ENCODE assay signal across 1 cellular context in the genomic region with DNA sequence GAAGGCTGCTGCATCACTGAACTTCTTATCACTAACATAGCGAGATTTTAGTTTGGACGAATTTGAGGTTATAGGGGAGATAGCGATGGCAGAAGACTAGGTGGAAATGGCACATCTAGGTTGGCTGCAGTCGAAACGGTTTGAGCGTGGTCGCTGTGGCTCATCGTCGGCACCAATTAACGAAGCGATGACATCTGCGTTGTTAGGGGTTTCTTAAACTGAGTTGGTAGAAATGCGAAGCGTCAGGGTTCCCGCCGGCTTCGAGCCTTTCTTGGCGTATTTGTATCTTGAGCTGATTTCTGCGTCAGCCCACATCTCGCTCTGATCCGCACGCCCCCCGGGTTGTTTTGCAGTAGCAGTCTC.
TF ChIP-seq lines count a peak whose summit lies in the region.

No MANE protein-coding gene starts in this region.

TF ChIP-seq in GM23338, 12 proteins besides CTCF, POLR2A, EP300 and RAD21 (continued from another document):
- TF ChIP-seq, protein P1, sequence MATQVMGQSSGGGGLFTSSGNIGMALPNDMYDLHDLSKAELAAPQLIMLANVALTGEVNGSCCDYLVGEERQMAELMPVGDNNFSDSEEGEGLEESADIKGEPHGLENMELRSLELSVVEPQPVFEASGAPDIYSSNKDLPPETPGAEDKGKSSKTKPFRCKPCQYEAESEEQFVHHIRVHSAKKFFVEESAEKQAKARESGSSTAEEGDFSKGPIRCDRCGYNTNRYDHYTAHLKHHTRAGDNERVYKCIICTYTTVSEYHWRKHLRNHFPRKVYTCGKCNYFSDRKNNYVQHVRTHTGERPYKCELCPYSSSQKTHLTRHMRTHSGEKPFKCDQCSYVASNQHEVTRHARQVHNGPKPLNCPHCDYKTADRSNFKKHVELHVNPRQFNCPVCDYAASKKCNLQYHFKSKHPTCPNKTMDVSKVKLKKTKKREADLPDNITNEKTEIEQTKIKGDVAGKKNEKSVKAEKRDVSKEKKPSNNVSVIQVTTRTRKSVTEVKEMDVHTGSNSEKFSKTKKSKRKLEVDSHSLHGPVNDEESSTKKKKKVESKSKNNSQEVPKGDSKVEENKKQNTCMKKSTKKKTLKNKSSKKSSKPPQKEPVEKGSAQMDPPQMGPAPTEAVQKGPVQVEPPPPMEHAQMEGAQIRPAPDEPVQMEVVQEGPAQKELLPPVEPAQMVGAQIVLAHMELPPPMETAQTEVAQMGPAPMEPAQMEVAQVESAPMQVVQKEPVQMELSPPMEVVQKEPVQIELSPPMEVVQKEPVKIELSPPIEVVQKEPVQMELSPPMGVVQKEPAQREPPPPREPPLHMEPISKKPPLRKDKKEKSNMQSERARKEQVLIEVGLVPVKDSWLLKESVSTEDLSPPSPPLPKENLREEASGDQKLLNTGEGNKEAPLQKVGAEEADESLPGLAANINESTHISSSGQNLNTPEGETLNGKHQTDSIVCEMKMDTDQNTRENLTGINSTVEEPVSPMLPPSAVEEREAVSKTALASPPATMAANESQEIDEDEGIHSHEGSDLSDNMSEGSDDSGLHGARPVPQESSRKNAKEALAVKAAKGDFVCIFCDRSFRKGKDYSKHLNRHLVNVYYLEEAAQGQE (IDR thresholded peaks at IDR 0.05; ENCODE audit: unreplicated experiment): no peak
- TF ChIP-seq EZH2phosphoT487 (IDR thresholded peaks at IDR 0.05; ENCODE audit: unreplicated experiment) (no peak), CREB1 (CRISPR knock-in tag; IDR thresholded peaks at IDR 0.05; ENCODE audit: low read depth) (no peak), ZNF331 (CRISPR knock-in tag; IDR thresholded peaks at IDR 0.05; ENCODE audit: low read depth) (no peak), JUNB (IDR thresholded peaks at IDR 0.05; ENCODE audit: unreplicated experiment) (no peak), ZNF114 (CRISPR knock-in tag; IDR thresholded peaks at IDR 0.05) (no peak), POLR2AphosphoS5 (IDR thresholded peaks at IDR 0.05; ENCODE audit: low read depth) (no peak)
- TF ChIP-seq, protein P2, sequence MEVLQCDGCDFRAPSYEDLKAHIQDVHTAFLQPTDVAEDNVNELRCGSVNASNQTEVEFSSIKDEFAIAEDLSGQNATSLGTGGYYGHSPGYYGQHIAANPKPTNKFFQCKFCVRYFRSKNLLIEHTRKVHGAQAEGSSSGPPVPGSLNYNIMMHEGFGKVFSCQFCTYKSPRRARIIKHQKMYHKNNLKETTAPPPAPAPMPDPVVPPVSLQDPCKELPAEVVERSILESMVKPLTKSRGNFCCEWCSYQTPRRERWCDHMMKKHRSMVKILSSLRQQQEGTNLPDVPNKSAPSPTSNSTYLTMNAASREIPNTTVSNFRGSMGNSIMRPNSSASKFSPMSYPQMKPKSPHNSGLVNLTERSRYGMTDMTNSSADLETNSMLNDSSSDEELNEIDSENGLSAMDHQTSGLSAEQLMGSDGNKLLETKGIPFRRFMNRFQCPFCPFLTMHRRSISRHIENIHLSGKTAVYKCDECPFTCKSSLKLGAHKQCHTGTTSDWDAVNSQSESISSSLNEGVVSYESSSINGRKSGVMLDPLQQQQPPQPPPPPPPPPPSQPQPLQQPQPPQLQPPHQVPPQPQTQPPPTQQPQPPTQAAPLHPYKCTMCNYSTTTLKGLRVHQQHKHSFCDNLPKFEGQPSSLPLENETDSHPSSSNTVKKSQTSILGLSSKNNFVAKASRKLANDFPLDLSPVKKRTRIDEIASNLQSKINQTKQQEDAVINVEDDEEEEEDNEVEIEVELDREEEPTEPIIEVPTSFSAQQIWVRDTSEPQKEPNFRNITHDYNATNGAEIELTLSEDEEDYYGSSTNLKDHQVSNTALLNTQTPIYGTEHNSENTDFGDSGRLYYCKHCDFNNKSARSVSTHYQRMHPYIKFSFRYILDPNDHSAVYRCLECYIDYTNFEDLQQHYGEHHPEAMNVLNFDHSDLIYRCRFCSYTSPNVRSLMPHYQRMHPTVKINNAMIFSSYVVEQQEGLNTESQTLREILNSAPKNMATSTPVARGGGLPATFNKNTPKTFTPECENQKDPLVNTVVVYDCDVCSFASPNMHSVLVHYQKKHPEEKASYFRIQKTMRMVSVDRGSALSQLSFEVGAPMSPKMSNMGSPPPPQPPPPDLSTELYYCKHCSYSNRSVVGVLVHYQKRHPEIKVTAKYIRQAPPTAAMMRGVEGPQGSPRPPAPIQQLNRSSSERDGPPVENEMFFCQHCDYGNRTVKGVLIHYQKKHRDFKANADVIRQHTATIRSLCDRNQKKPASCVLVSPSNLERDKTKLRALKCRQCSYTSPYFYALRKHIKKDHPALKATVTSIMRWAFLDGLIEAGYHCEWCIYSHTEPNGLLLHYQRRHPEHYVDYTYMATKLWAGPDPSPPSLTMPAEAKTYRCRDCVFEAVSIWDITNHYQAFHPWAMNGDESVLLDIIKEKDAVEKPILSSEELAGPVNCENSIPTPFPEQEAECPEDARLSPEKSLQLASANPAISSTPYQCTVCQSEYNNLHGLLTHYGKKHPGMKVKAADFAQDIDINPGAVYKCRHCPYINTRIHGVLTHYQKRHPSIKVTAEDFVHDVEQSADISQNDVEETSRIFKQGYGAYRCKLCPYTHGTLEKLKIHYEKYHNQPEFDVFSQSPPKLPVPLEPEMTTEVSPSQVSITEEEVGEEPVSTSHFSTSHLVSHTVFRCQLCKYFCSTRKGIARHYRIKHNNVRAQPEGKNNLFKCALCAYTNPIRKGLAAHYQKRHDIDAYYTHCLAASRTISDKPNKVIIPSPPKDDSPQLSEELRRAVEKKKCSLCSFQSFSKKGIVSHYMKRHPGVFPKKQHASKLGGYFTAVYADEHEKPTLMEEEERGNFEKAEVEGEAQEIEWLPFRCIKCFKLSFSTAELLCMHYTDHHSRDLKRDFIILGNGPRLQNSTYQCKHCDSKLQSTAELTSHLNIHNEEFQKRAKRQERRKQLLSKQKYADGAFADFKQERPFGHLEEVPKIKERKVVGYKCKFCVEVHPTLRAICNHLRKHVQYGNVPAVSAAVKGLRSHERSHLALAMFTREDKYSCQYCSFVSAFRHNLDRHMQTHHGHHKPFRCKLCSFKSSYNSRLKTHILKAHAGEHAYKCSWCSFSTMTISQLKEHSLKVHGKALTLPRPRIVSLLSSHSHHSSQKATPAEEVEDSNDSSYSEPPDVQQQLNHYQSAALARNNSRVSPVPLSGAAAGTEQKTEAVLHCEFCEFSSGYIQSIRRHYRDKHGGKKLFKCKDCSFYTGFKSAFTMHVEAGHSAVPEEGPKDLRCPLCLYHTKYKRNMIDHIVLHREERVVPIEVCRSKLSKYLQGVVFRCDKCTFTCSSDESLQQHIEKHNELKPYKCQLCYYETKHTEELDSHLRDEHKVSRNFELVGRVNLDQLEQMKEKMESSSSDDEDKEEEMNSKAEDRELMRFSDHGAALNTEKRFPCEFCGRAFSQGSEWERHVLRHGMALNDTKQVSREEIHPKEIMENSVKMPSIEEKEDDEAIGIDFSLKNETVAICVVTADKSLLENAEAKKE (CRISPR knock-in tag; IDR thresholded peaks at IDR 0.05): no peak
